In genomic region chr10:6445671-6446278, GRCh38 we compare ENCODE assay signal across 1 cellular context.
TF ChIP-seq lines count a peak whose summit lies in the region.

No MANE protein-coding gene starts in this region.

TF ChIP-seq in GM23338, 12 proteins besides CTCF, POLR2A, EP300 and RAD21 (continued from another document):
- no peak for TF ChIP-seq ETS1 (IDR thresholded peaks at IDR 0.05)
- no peak for TF ChIP-seq EZH2 (IDR thresholded peaks at IDR 0.05; ENCODE audit: low read depth, unreplicated experiment)
TF ChIP-seq in GM23338: peak in this region for 0.
